ENCODE assay signal across 13 cellular contexts in genomic region chr17:74332763-74333220, GRCh38.
DNase-seq lines count a peak whose midpoint lies in the region; ATAC-seq and FAIRE-seq lines count a peak whose summit lies in the region.
"Had no signal": no experiment of that assay in that cellular context is flagged by ENCODE, and none has a peak within 500 bp of the region (broad histone marks: within the 10 kb centered on the region; RNA-seq: fewer than 3 reads in every experiment).

No MANE protein-coding gene starts in this region.

- H4K20me1 ChIP-seq in BLaER1 treated with 17β-estradiol and CSF1 and Interleukin-3, amounts not matched to agents 10 nM and 100 nM, result peaks cover 0 to 11% (median 0%) of the 10 kb centered on the region in 11 experiments; a peak in 2 of 22 replicates

- peak overlapping the region in 6 of 11 experiments; percentile 11 to 45 (median 36); a peak in 6 of 22 replicates for H3K9ac ChIP-seq in BLaER1 treated with 17β-estradiol and CSF1 and Interleukin-3, amounts not matched to agents 10 nM and 100 nM
- H3K9ac ChIP-seq in duodenal mucosa (ENCODE audit: low read depth in 1 of 2, low read length in 2 of 2), result no peak overlapping the region
- H3K9ac ChIP-seq: SK-N-SH had no signal

- peaks cover 0 to 10% (median 0%) of the 10 kb centered on the region in 11 experiments; a peak in 3 of 22 replicates for H3K27me3 ChIP-seq in BLaER1 treated with 17β-estradiol and CSF1 and Interleukin-3, amounts not matched to agents 10 nM and 100 nM
- peaks cover 3 to 11% of the 10 kb centered on the region in 2 donors for H3K27me3 ChIP-seq in duodenal mucosa (ENCODE audit: control insufficient read depth in 1 of 2, insufficient read depth in 2 of 2, low read length in 2 of 2)

- H3K36me3 ChIP-seq in BLaER1 treated with 17β-estradiol and CSF1 and Interleukin-3, amounts not matched to agents 10 nM and 100 nM, result no peaks in the 10 kb centered on the region
- H3K36me3 ChIP-seq in duodenal mucosa (ENCODE audit: control insufficient read depth in 1 of 2, insufficient read depth in 2 of 2, low read length in 2 of 2), result no peaks in the 10 kb centered on the region

- H3K9me3 ChIP-seq in BLaER1 treated with 17β-estradiol and CSF1 and Interleukin-3, amounts not matched to agents 10 nM and 100 nM (replicated peaks in 1 of 11), result no peaks in the 10 kb centered on the region
- no peaks in the 10 kb centered on the region for H3K9me3 ChIP-seq in duodenal mucosa (ENCODE audit: control insufficient read depth in 1 of 2, low read length in 2 of 2)
- H3K9me3 ChIP-seq: SK-N-SH had no signal

- no peak for FAIRE-seq in HTR-8/SVneo (lab: Jason Lieb, UNC)

- ATAC-seq in GM19324 (IDR thresholded peaks at IDR 0.05; ENCODE audit: low FRiP score, unreplicated experiment), result no peak
- no peak for ATAC-seq in HG02970 (IDR thresholded peaks at IDR 0.05; ENCODE audit: low FRiP score, unreplicated experiment)

- DNase-seq in NCI-H1417 treated with DMSO at 0.1 percent for 48 hours (lab: John Stamatoyannopoulos, UW) (peak; percentile 78), NCI-H748 treated with DMSO at 0.1 percent for 48 hours (lab: John Stamatoyannopoulos, UW) (peak; percentile 82), midbrain (lab: John Stamatoyannopoulos, UW) (no peak), HTR-8/SVneo (ENCODE audit: insufficient read length, low spot score) (no peak)
- DNase-seq: activated CD4-positive, alpha-beta T cell treated with anti-CD3 and anti-CD28 coated beads, Interleukin-2, amount 50 U/mL, for 1 hour; activated gamma-delta T cell treated with Interleukin-2 at 50 U/mL for 16 hours; NCI-H1048; SK-N-SH had no signal

- peak overlapping the region in 3 of 11 experiments; percentile 21 to 47 (median 29); a peak in 5 of 22 replicates for H3K27ac ChIP-seq in BLaER1 treated with 17β-estradiol and CSF1 and Interleukin-3, amounts not matched to agents 10 nM and 100 nM
- peak overlapping the region; percentile 20 for H3K27ac ChIP-seq in duodenal mucosa (ENCODE audit: low read depth, low read length)
- H3K27ac ChIP-seq: HL-60 had no signal

- H3K4me2 ChIP-seq in BLaER1 treated with 17β-estradiol and CSF1 and Interleukin-3, amounts not matched to agents 10 nM and 100 nM, result peak overlapping the region; percentile 61 to 89 (median 70)
- H3K4me2 ChIP-seq: SK-N-SH had no signal

- H3K4me1 ChIP-seq in BLaER1 treated with 17β-estradiol and CSF1 and Interleukin-3, amounts not matched to agents 10 nM and 100 nM, result peaks cover 9 to 47% (median 40%) of the 10 kb centered on the region in 10 experiments
- peaks cover 6 to 13% of the 10 kb centered on the region in 2 donors for H3K4me1 ChIP-seq in duodenal mucosa (ENCODE audit: control insufficient read depth in 1 of 2, insufficient read depth in 2 of 2, low read length in 2 of 2)

- no peak overlapping the region for H3K4me3 ChIP-seq in BLaER1 treated with 17β-estradiol and CSF1 and Interleukin-3, amounts not matched to agents 10 nM and 100 nM
- no peak overlapping the region for H3K4me3 ChIP-seq in duodenal mucosa (ENCODE audit: low read depth in 1 of 2, low read length in 2 of 2)

Comparison
In these comparisons a context has a peak if more than half of its experiments do, and no peak if none do; other contexts are left out.
1. H3K9ac ChIP-seq: peak in BLaER1 treated with 17β-estradiol and CSF1 and Interleukin-3, amounts not matched to agents 10 nM and 100 nM (6 of 11); none in duodenal mucosa (0 of 2).
2. DNase-seq: peak in NCI-H1417 treated with DMSO at 0.1 percent for 48 hours (single experiment) and NCI-H748 treated with DMSO at 0.1 percent for 48 hours (single experiment); none in midbrain (single experiment) and HTR-8/SVneo (single experiment).